Comparison of ENCODE assay signal across 1 cellular context in the genomic region with DNA sequence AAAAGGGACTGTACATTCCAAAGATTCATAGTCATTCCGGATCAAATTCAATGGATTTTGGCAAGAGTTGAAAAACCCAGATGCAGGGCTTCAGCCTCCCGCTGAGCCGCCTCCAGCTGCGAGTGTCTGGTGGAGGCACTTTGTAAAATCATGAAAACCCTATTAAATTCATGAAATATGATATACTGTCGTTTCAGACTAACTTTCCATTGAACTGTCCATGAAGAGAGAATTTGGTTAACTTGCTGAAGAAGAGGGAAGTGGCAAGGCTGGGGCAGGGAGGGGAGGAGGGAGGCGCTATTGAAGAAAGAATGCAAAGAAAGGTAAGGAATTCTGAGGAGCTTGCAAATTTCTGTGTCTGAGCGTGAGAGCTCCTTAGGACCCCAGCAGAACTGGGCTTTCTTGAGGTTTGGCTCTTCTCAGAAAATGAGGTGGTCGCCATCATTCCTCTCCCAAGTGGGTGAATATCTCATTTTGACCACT.
TF ChIP-seq lines count a peak whose summit lies in the region.

No MANE protein-coding gene starts in this region.

TF ChIP-seq in A549, 52 proteins besides CTCF, POLR2A, EP300 and RAD21 (continued from another document):
- TF ChIP-seq, protein P1, sequence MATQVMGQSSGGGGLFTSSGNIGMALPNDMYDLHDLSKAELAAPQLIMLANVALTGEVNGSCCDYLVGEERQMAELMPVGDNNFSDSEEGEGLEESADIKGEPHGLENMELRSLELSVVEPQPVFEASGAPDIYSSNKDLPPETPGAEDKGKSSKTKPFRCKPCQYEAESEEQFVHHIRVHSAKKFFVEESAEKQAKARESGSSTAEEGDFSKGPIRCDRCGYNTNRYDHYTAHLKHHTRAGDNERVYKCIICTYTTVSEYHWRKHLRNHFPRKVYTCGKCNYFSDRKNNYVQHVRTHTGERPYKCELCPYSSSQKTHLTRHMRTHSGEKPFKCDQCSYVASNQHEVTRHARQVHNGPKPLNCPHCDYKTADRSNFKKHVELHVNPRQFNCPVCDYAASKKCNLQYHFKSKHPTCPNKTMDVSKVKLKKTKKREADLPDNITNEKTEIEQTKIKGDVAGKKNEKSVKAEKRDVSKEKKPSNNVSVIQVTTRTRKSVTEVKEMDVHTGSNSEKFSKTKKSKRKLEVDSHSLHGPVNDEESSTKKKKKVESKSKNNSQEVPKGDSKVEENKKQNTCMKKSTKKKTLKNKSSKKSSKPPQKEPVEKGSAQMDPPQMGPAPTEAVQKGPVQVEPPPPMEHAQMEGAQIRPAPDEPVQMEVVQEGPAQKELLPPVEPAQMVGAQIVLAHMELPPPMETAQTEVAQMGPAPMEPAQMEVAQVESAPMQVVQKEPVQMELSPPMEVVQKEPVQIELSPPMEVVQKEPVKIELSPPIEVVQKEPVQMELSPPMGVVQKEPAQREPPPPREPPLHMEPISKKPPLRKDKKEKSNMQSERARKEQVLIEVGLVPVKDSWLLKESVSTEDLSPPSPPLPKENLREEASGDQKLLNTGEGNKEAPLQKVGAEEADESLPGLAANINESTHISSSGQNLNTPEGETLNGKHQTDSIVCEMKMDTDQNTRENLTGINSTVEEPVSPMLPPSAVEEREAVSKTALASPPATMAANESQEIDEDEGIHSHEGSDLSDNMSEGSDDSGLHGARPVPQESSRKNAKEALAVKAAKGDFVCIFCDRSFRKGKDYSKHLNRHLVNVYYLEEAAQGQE (IDR thresholded peaks at IDR 0.05), result no peak
- TF ChIP-seq, protein P2, sequence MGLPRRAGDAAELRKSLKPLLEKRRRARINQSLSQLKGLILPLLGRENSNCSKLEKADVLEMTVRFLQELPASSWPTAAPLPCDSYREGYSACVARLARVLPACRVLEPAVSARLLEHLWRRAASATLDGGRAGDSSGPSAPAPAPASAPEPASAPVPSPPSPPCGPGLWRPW (IDR thresholded peaks at IDR 0.05), result no peak
- TF ChIP-seq NR3C1 (IDR thresholded peaks at IDR 0.05) (no peak), EHF (CRISPR knock-in tag; IDR thresholded peaks at IDR 0.05) (no peak), HDAC2 (IDR thresholded peaks at IDR 0.05) (no peak), ESRRA (IDR thresholded peaks at IDR 0.05; ENCODE audit: borderline replicate concordance, low read length) (no peak), FOXS1 (CRISPR knock-in tag; IDR thresholded peaks at IDR 0.05) (no peak), ZSCAN20 (CRISPR knock-in tag; IDR thresholded peaks at IDR 0.05) (no peak), CEBPB (IDR thresholded peaks at IDR 0.05) (no peak), HEYL (CRISPR knock-in tag; IDR thresholded peaks at IDR 0.05) (no peak), BHLHE40 (IDR thresholded peaks at IDR 0.05; ENCODE audit: low read depth, low read length) (no peak), TP53 (CRISPR knock-in tag; IDR thresholded peaks at IDR 0.05) (no peak)
- TF ChIP-seq, protein P3, sequence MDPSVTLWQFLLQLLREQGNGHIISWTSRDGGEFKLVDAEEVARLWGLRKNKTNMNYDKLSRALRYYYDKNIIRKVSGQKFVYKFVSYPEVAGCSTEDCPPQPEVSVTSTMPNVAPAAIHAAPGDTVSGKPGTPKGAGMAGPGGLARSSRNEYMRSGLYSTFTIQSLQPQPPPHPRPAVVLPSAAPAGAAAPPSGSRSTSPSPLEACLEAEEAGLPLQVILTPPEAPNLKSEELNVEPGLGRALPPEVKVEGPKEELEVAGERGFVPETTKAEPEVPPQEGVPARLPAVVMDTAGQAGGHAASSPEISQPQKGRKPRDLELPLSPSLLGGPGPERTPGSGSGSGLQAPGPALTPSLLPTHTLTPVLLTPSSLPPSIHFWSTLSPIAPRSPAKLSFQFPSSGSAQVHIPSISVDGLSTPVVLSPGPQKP (IDR thresholded peaks at IDR 0.05; ENCODE audit: low read depth, low read length), result no peak
